ENCODE assay signal across 18 cellular contexts in genomic region chr12:106598003-106598402, GRCh38. TPM values are rescaled to one million over a fixed set of nuclear protein-coding genes. Genes with fewer than 3 reads are reported as not detected.
DNase-seq lines count a peak whose midpoint lies in the region; ATAC-seq, FAIRE-seq and TF ChIP-seq lines count a peak whose summit lies in the region.
"Had no signal": no experiment of that assay in that cellular context is flagged by ENCODE, and none has a peak within 500 bp of the region (broad histone marks: within the 10 kb centered on the region; RNA-seq: fewer than 3 reads in every experiment).

No MANE protein-coding gene starts in this region.

- no peaks in the 10 kb centered on the region for H3K36me3 ChIP-seq in naive thymus-derived CD4-positive, alpha-beta T cell (ENCODE audit: control insufficient read depth in 2 of 3, insufficient read depth in 3 of 3, low read length in 3 of 3)
- H3K36me3 ChIP-seq: BLaER1 treated with 17β-estradiol and CSF1 and Interleukin-3, amounts not matched to agents 10 nM and 100 nM had no signal

- WGBS in A549 (ENCODE audit: missing lambda C conversion rate), result 35% methylated on average over 5 of the region's 5 CpGs

- no peak overlapping the region for H3K4me3 ChIP-seq in A549
- no peak overlapping the region for H3K4me3 ChIP-seq in naive thymus-derived CD4-positive, alpha-beta T cell (ENCODE audit: low read length)
- H3K4me3 ChIP-seq: BLaER1 treated with 17β-estradiol and CSF1 and Interleukin-3, amounts not matched to agents 10 nM and 100 nM; GM23338 had no signal

- no peak for ATAC-seq in A549
- no peak for ATAC-seq in naive thymus-derived CD4-positive, alpha-beta T cell
- ATAC-seq: GM23338 had no signal

- FAIRE-seq in A549 (lab: Jason Lieb, UNC), result peak; percentile 63
- FAIRE-seq: GM12892 had no signal

- H3K27me3 Mint-ChIP-seq in activated CD4-positive, alpha-beta T cell treated with anti-CD3 and anti-CD28 coated beads, Interleukin-2, amount 10 ng/mL, durations not matched to agents 7 days and 5 days, result peaks cover 49% of the 10 kb centered on the region
- peaks cover 20 to 44% (median 33%) of the 10 kb centered on the region in 5 donors for H3K27me3 Mint-ChIP-seq in naive thymus-derived CD4-positive, alpha-beta T cell

- DNase-seq in A549 (ENCODE audit: low read depth in 1 of 2, low spot score in 1 of 2) (no peak), HT1080 (ENCODE audit: low read depth) (peak; percentile 43), dermis blood vessel endothelial cell (peak; percentile 66), pulmonary artery endothelial cell (ENCODE audit: low read depth, low spot score) (peak; percentile 20), SHP77 (lab: John Stamatoyannopoulos, UW) (no peak)
- DNase-seq in activated CD4-positive, alpha-beta T cell treated with anti-CD3 and anti-CD28 coated beads, Interleukin-2, amount 10 ng/mL, durations not matched to agents 7 days and 5 days, result no peak
- DNase-seq in naive thymus-derived CD4-positive, alpha-beta T cell, result no peak
- DNase-seq: 8988T; ACHN; Calu3; CD4-positive, CD25-positive, alpha-beta regulatory T cell; DMS 273 treated with DMSO at 0.1 percent for 48 hours; DMS79; GDM1; H7 had no signal

- no peaks in the 10 kb centered on the region for H3K9me3 ChIP-seq in A549
- H3K9me3 ChIP-seq in naive thymus-derived CD4-positive, alpha-beta T cell (ENCODE audit: control insufficient read depth in 2 of 3, low read length in 3 of 3), result no peaks in the 10 kb centered on the region
- H3K9me3 ChIP-seq: BLaER1 treated with 17β-estradiol and CSF1 and Interleukin-3, amounts not matched to agents 10 nM and 100 nM had no signal

- H3K36me3 Mint-ChIP-seq in activated CD4-positive, alpha-beta T cell treated with anti-CD3 and anti-CD28 coated beads, Interleukin-2, amount 10 ng/mL, durations not matched to agents 7 days and 5 days (ENCODE audit: low read depth), result no peaks in the 10 kb centered on the region
- H3K36me3 Mint-ChIP-seq in naive thymus-derived CD4-positive, alpha-beta T cell, result no peaks in the 10 kb centered on the region
- H3K36me3 Mint-ChIP-seq: CD4-positive, CD25-positive, alpha-beta regulatory T cell had no signal

- POLR2A ChIA-PET in A549 (lab: Yijun Ruan, JAX), result no interaction called here
- POLR2A ChIA-PET in activated CD4-positive, alpha-beta T cell treated with anti-CD3 and anti-CD28 coated beads, Interleukin-2, amount 10 ng/mL, durations not matched to agents 7 days and 5 days (lab: Charles Lee), result no interaction called here
- POLR2A ChIA-PET in naive thymus-derived CD4-positive, alpha-beta T cell (lab: Charles Lee), result no interaction called here

- H3K4me1 ChIP-seq in A549, result no peaks in the 10 kb centered on the region
- H3K4me1 ChIP-seq in naive thymus-derived CD4-positive, alpha-beta T cell (ENCODE audit: control insufficient read depth in 2 of 2, insufficient read depth in 2 of 2, low read length in 2 of 2), result no peaks in the 10 kb centered on the region

- no peak for TF ChIP-seq CTCF in A549 (IDR thresholded peaks at IDR 0.05)

- no peaks in the 10 kb centered on the region for H3K27me3 ChIP-seq in naive thymus-derived CD4-positive, alpha-beta T cell (ENCODE audit: control insufficient read depth in 2 of 2, insufficient read depth in 2 of 2, low read length in 2 of 2)

- H3K27ac Mint-ChIP-seq in activated CD4-positive, alpha-beta T cell treated with anti-CD3 and anti-CD28 coated beads, Interleukin-2, amount 10 ng/mL, durations not matched to agents 7 days and 5 days, result no peak overlapping the region
- no peak overlapping the region for H3K27ac Mint-ChIP-seq in naive thymus-derived CD4-positive, alpha-beta T cell
- H3K27ac Mint-ChIP-seq: CD4-positive, CD25-positive, alpha-beta regulatory T cell; GM23338 had no signal

- H3K4me2 ChIP-seq in A549, result no peak overlapping the region
- H3K4me2 ChIP-seq: BLaER1 treated with 17β-estradiol and CSF1 and Interleukin-3, amounts not matched to agents 10 nM and 100 nM; GM23338 had no signal

- CTCF ChIA-PET in A549 (lab: Yijun Ruan, JAX), result no interaction called here
- CTCF ChIA-PET in activated CD4-positive, alpha-beta T cell treated with anti-CD3 and anti-CD28 coated beads, Interleukin-2, amount 10 ng/mL, durations not matched to agents 7 days and 5 days (lab: Charles Lee), result no interaction called here
- CTCF ChIA-PET in naive thymus-derived CD4-positive, alpha-beta T cell (lab: Charles Lee), result no interaction called here

- no peak for TF ChIP-seq POLR2A in A549 (IDR thresholded peaks at IDR 0.05; ENCODE audit: low read length)

- no peak for TF ChIP-seq EP300 in A549 (IDR thresholded peaks at IDR 0.05)

- intact Hi-C loops in naive thymus-derived CD4-positive, alpha-beta T cell (cut with micrococcal nuclease), result loop anchor here in 1 of 2 donors (10.0 kb wide), 1 partner anchor 247 kb away; no protein-coding TSS in a partner anchor

- H3K9me3 Mint-ChIP-seq in activated CD4-positive, alpha-beta T cell treated with anti-CD3 and anti-CD28 coated beads, Interleukin-2, amount 10 ng/mL, durations not matched to agents 7 days and 5 days, result no peaks in the 10 kb centered on the region
- no peaks in the 10 kb centered on the region for H3K9me3 Mint-ChIP-seq in naive thymus-derived CD4-positive, alpha-beta T cell
- H3K9me3 Mint-ChIP-seq: CD4-positive, CD25-positive, alpha-beta regulatory T cell; GM23338 had no signal

- TF ChIP-seq RAD21 in A549 (conservative IDR thresholded peaks at IDR 0.05 in 1 of 2, IDR thresholded peaks at IDR 0.05 in 1 of 2), result no peak

- H3K4me1 Mint-ChIP-seq in activated CD4-positive, alpha-beta T cell treated with anti-CD3 and anti-CD28 coated beads, Interleukin-2, amount 10 ng/mL, durations not matched to agents 7 days and 5 days, result peaks cover 10% of the 10 kb centered on the region
- peaks cover 0 to 11% (median 4%) of the 10 kb centered on the region in 7 donors for H3K4me1 Mint-ChIP-seq in naive thymus-derived CD4-positive, alpha-beta T cell

- H3K4me3 Mint-ChIP-seq in activated CD4-positive, alpha-beta T cell treated with anti-CD3 and anti-CD28 coated beads, Interleukin-2, amount 10 ng/mL, durations not matched to agents 7 days and 5 days, result no peak overlapping the region
- H3K4me3 Mint-ChIP-seq in naive thymus-derived CD4-positive, alpha-beta T cell, result no peak overlapping the region
- H3K4me3 Mint-ChIP-seq: CD4-positive, CD25-positive, alpha-beta regulatory T cell; GM23338 had no signal

- H3K27ac ChIP-seq in A549, result no peak overlapping the region
- H3K27ac ChIP-seq in naive thymus-derived CD4-positive, alpha-beta T cell (ENCODE audit: low read depth, low read length), result no peak overlapping the region
- H3K27ac ChIP-seq: BLaER1 treated with 17β-estradiol and CSF1 and Interleukin-3, amounts not matched to agents 10 nM and 100 nM had no signal

TF ChIP-seq in A549, 52 proteins besides CTCF, POLR2A, EP300 and RAD21:
- no peak for TF ChIP-seq ZC3H11A (IDR thresholded peaks at IDR 0.05)
- no peak for TF ChIP-seq CBX8 (IDR thresholded peaks at IDR 0.05)
- no peak for TF ChIP-seq FOXS1 (CRISPR knock-in tag; IDR thresholded peaks at IDR 0.05)
- TF ChIP-seq MYC (IDR thresholded peaks at IDR 0.05; ENCODE audit: borderline replicate concordance, low read length), result no peak
- TF ChIP-seq MAFK (IDR thresholded peaks at IDR 0.05; ENCODE audit: partially characterized antibody), result no peak
- no peak for TF ChIP-seq ELK1 (IDR thresholded peaks at IDR 0.05; ENCODE audit: low read depth, low read length)
- TF ChIP-seq HOXB13 (CRISPR knock-in tag; IDR thresholded peaks at IDR 0.05; ENCODE audit: low read depth), result no peak
- no peak for TF ChIP-seq SMC3 (IDR thresholded peaks at IDR 0.05)

RNA-seq across cellular contexts. Expression of gene RFX4, which starts 15.2 kb away (rescaled TPM):
- polyA plus RNA-seq in A549 (2011; rRNA removed), result 0.04 TPM in 1 of 2 replicates, not detected in the other
- not detected in 2 replicates for polyA plus RNA-seq in A549 (2012; cell fraction: cytosol; rRNA removed)
- not detected in 2 replicates for polyA plus RNA-seq in A549 (2012; cell fraction: nucleus; rRNA removed)
- polyA plus RNA-seq in A549 (2017; fragmentation: RNase III; extraction: RNeasy Plus Mini Kit Qiagen cat#74134 plus additional on column Dnase treatment), result not detected in 3 replicates
- polyA minus RNA-seq in A549 (2011; rRNA and poly(A)+ RNA removed), result not detected in 2 replicates
- not detected in 2 replicates for total RNA-seq in HT1080 (2014; rRNA removed; shearing (Covaris generic))
- not detected in 2 replicates for polyA plus RNA-seq in HT1080 (2015; cell fraction: cytosol; rRNA removed)
- not detected in 2 replicates for polyA plus RNA-seq in HT1080 (2015; cell fraction: nucleus; rRNA removed)
- not detected in 2 replicates for total RNA-seq in dermis blood vessel endothelial cell
- total RNA-seq in pulmonary artery endothelial cell, result not detected in 2 replicates
- total RNA-seq in activated CD4-positive, alpha-beta T cell treated with anti-CD3 and anti-CD28 coated beads, Interleukin-2, amount 10 ng/mL, durations not matched to agents 7 days and 5 days, result not detected
- total RNA-seq in naive thymus-derived CD4-positive, alpha-beta T cell, result not detected
- not detected for polyA plus RNA-seq in naive thymus-derived CD4-positive, alpha-beta T cell
- total RNA-seq: Calu3; CD4-positive, CD25-positive, alpha-beta regulatory T cell; GM23338 had no signal
- polyA plus RNA-seq: CD4-positive, CD25-positive, alpha-beta regulatory T cell had no signal

Comparison
In these comparisons a context has a peak if more than half of its experiments do, and no peak if none do; other contexts are left out.
1. DNase-seq: peak in HT1080 (single experiment), dermis blood vessel endothelial cell (single experiment) and pulmonary artery endothelial cell (single experiment); none in A549 (0 of 2), SHP77 (0 of 2), activated CD4-positive, alpha-beta T cell treated with anti-CD3 and anti-CD28 coated beads, Interleukin-2, amount 10 ng/mL, durations not matched to agents 7 days and 5 days (single experiment) and naive thymus-derived CD4-positive, alpha-beta T cell (0 of 9).